In the genomic region with DNA sequence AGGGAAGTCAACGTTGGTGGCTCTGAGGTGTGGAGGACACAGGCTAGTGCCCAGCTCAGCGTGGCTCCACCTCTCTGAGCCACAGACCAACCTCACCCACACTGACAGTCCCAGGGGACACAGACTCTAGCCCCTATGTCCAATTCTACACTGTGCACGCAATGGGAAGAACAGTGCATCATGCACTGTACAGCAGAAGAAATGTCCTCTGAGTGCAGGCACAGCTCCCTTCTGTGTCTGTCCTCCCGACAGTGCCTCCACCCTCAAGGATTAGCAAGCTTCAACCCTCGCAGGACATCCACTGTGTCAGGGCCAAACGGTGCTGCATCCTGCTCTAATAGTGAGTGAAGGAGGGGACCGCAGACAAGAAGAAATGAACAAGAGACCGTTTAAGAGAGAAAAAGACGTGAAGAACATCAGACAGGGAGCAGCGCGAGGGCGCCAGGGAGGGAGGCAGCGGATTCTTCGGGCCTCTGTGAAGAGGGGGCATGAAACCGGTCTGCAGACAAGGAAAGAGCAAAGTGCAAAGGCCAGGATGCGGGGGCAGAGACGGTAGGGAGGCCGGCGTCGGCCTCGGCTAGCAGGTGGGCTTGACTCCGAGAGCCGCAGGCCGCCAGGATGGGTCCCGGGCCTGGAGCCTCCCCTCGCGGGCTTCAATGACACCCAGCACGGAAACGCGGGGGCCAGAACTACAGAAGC, we compare ENCODE assay signal across 8 cellular contexts. TPM values are rescaled to one million over a fixed set of nuclear protein-coding genes. Genes with fewer than 3 reads are reported as not detected.
DNase-seq lines count a peak whose midpoint lies in the region; ATAC-seq and TF ChIP-seq lines count a peak whose summit lies in the region.

No MANE protein-coding gene starts in this region.

- intact Hi-C loops in heart left ventricle (cut with DNase I) = loop anchor here in 4 of 10 donors (1.0 to 5.0 kb wide), 4 partner anchors 53 to 61 kb away; a partner anchor contains a TSS
- intact Hi-C loops in Right ventricle myocardium superior (cut with DNase I) = no loop called here
- intact Hi-C loops in left lung (cut with DNase I) = no loop called here
- intact Hi-C loops in thyroid gland (cut with DNase I) = loop anchor here (10.0 kb wide), 1 partner anchor 55 kb away; a partner anchor contains a TSS

- 5 to 6% (median 5%) methylated on average over 30 of the region's 30 CpGs for WGBS in heart left ventricle, 4 donors
- WGBS in adipose tissue, 3 donors = 6% methylated on average over 30 of the region's 30 CpGs
- 4 to 5% methylated on average over 25 to 30 of the region's 30 CpGs for WGBS in thyroid gland, 2 donors

- H3K27me3 ChIP-seq in heart left ventricle = no peaks in the 10 kb centered on the region
- H3K27me3 ChIP-seq in left lung = no peaks in the 10 kb centered on the region
- no peaks in the 10 kb centered on the region for H3K27me3 ChIP-seq in thyroid gland

- H3K4me1 ChIP-seq in heart left ventricle = peaks cover 0 to 26% (median 20%) of the 10 kb centered on the region in 12 donors
- H3K4me1 ChIP-seq in left lung = peaks cover 10 to 28% of the 10 kb centered on the region in 2 donors
- H3K4me1 ChIP-seq in thyroid gland = peaks cover 14 to 24% of the 10 kb centered on the region in 2 donors

- peak overlapping the region; percentile 57 to 94 (median 83) for H3K4me3 ChIP-seq in heart left ventricle
- peak overlapping the region; percentile 70 to 83 for H3K4me3 ChIP-seq in left lung
- peak overlapping the region; percentile 26 to 74 (median 70) for H3K4me3 ChIP-seq in thyroid gland (replicated peaks in 1 of 3)

- no peaks in the 10 kb centered on the region for H3K9me3 ChIP-seq in heart left ventricle
- H3K9me3 ChIP-seq in left lung = no peaks in the 10 kb centered on the region
- no peaks in the 10 kb centered on the region for H3K9me3 ChIP-seq in thyroid gland

- no peak for TF ChIP-seq CTCF in heart left ventricle (IDR thresholded peaks at IDR 0.05)
- no peak for TF ChIP-seq CTCF in left lung (IDR thresholded peaks at IDR 0.05)
- no peak for TF ChIP-seq CTCF in thyroid gland (IDR thresholded peaks at IDR 0.05)

- DNase-seq in heart left ventricle (peak in 1 of 5 donors; percentile 20), Right ventricle myocardium superior (no peak), left lung (no peak), thyroid gland (no peak), NCI-H1694 treated with DMSO at 0.1 percent for 48 hours (lab: John Stamatoyannopoulos, UW) (no peak), activated gamma-delta T cell treated with Interleukin-2 at 50 U/mL for 16 hours (no peak)

- H3K27ac ChIP-seq in heart left ventricle = peak overlapping the region; percentile 85 to 98 (median 95)
- H3K27ac ChIP-seq in adipose tissue (ENCODE audit: low read depth, low read length) = peak overlapping the region; percentile 76
- H3K27ac ChIP-seq in left lung = peak overlapping the region; percentile 92 to 96
- peak overlapping the region; percentile 88 to 96 (median 92) for H3K27ac ChIP-seq in thyroid gland

- ATAC-seq in heart left ventricle = peak in 1 of 4 donors; percentile 0
- ATAC-seq in Right ventricle myocardium superior (ENCODE audit: poor library complexity) = no peak
- no peak for ATAC-seq in left lung
- no peak for ATAC-seq in HG03025 (IDR thresholded peaks at IDR 0.05; ENCODE audit: low FRiP score, unreplicated experiment)

- H3K36me3 ChIP-seq in heart left ventricle (no peaks in the 10 kb centered on the region), left lung (no peaks in the 10 kb centered on the region), thyroid gland (no peaks in the 10 kb centered on the region)

- no peak for TF ChIP-seq POLR2A in heart left ventricle (IDR thresholded peaks at IDR 0.05)
- no peak for TF ChIP-seq POLR2A in thyroid gland (IDR thresholded peaks at IDR 0.05)

RNA-seq across cellular contexts. Expression of a gene that starts 0.6 kb away (rescaled TPM):
- total RNA-seq in heart left ventricle (under 1 TPM in 7 of 9 donors, not detected in 2; 0.17 to 0.75 (median 0.63) TPM), Right ventricle myocardium superior (0.13 TPM), left lung (1 to 10 TPM; 1.7 to 2.1 TPM), thyroid gland (10 to 100 TPM in 3 of 4 donors, 1 to 10 TPM in 1; 6.3 to 16.4 (median 15.1) TPM)
- polyA plus RNA-seq in heart left ventricle (under 1 TPM; 0.24 to 0.57 TPM), adipose tissue (1 to 10 TPM in 2 of 3 donors, under 1 TPM in 1; 0.56 to 1.6 (median 1.0) TPM)

RNA-seq across cellular contexts. Expression of a gene that starts 6.9 kb away (rescaled TPM):
- total RNA-seq in heart left ventricle = 100 to 1,000 TPM; 346 to 753 (median 485) TPM
- 1,000 to 10,000 TPM in 1 of 2 donors, 100 to 1,000 TPM in 1; 417 to 1,718 TPM for polyA plus RNA-seq in heart left ventricle
- 481 TPM for total RNA-seq in Right ventricle myocardium superior
- 1,000 to 10,000 TPM; 1,642 to 2,053 (median 1,868) TPM for polyA plus RNA-seq in adipose tissue
- 1,000 to 10,000 TPM in 1 of 2 donors, 100 to 1,000 TPM in 1; 842 to 1,045 TPM for total RNA-seq in left lung
- 1,000 to 10,000 TPM; 1,209 to 2,449 (median 1,340) TPM for total RNA-seq in thyroid gland

RNA-seq across cellular contexts. Expression of a gene that starts 15.3 kb away (rescaled TPM):
- total RNA-seq in heart left ventricle (not detected), Right ventricle myocardium superior (not detected), left lung (1 to 10 TPM; 1.9 to 3.2 TPM), thyroid gland (under 1 TPM in 1 of 4 donors, not detected in 3; 0.33 TPM)
- polyA plus RNA-seq in heart left ventricle (not detected), adipose tissue (not detected)

RNA-seq across cellular contexts. Expression of a gene that starts 17.6 kb away (rescaled TPM):
- total RNA-seq in heart left ventricle (1 to 10 TPM in 1 of 9 donors, under 1 TPM in 8; 0.18 to 1.1 (median 0.46) TPM), Right ventricle myocardium superior (0.30 TPM), left lung (1 to 10 TPM in 1 of 2 donors, under 1 TPM in 1; 0.76 to 1.2 TPM), thyroid gland (10 to 100 TPM in 1 of 4 donors, 1 to 10 TPM in 3; 7.1 to 16.2 (median 8.1) TPM)
- polyA plus RNA-seq in heart left ventricle (under 1 TPM; 0.08 to 0.28 TPM), adipose tissue (1 to 10 TPM in 1 of 3 donors, under 1 TPM in 2; 0.22 to 1.3 (median 0.51) TPM)

RNA-seq across cellular contexts. Expression of a gene that starts 26.9 kb away (rescaled TPM):
- 1 to 10 TPM in 7 of 9 donors, under 1 TPM in 2; 0.23 to 6.6 (median 3.0) TPM for total RNA-seq in heart left ventricle
- 1 to 10 TPM; 4.4 to 4.6 TPM for polyA plus RNA-seq in heart left ventricle
- 4.1 TPM for total RNA-seq in Right ventricle myocardium superior
- polyA plus RNA-seq in adipose tissue = 10 to 100 TPM; 12.8 to 38.3 (median 14.1) TPM
- 10 to 100 TPM in 1 of 2 donors, 1 to 10 TPM in 1; 9.8 to 10.2 TPM for total RNA-seq in left lung
- 10 to 100 TPM in 1 of 4 donors, 1 to 10 TPM in 2, under 1 TPM in 1; 0.50 to 14.9 (median 3.4) TPM for total RNA-seq in thyroid gland
